9 cellular contexts compared by ENCODE assay signal in genomic region chr6:144305985-144306384, GRCh38. TPM values are rescaled to one million over a fixed set of nuclear protein-coding genes. Genes with fewer than 3 reads are reported as not detected.
DNase-seq lines count a peak whose midpoint lies in the region; ATAC-seq and TF ChIP-seq lines count a peak whose summit lies in the region.
"Had no signal": no experiment of that assay in that cellular context is flagged by ENCODE, and none has a peak within 500 bp of the region (broad histone marks: within the 10 kb centered on the region; RNA-seq: fewer than 3 reads in every experiment).

No MANE protein-coding gene starts in this region.

- TF ChIP-seq EP300 in transverse colon (IDR thresholded peaks at IDR 0.05; ENCODE audit: low read depth): no peak

- peak overlapping the region; percentile 4 for H3K4me3 Mint-ChIP-seq in activated CD4-positive, alpha-beta T cell treated with anti-CD3 and anti-CD28 coated beads for 36 hours

- 63 to 71% methylated on average over 3 of the region's 3 CpGs for WGBS in transverse colon (ENCODE audit: low coverage in 1 of 2), 2 donors

- intact Hi-C loops in activated CD4-positive, alpha-beta T cell treated with anti-CD3 and anti-CD28 coated beads for 36 hours (cut with DNase I, micrococcal nuclease): no loop called here
- intact Hi-C loops in transverse colon (cut with DNase I; ENCODE audit: low total_unique reads): no loop called here

- no peaks in the 10 kb centered on the region for H3K36me3 Mint-ChIP-seq in activated CD4-positive, alpha-beta T cell treated with anti-CD3 and anti-CD28 coated beads for 36 hours (ENCODE audit: low read depth)

- peak overlapping the region; percentile 68 for H3K27ac Mint-ChIP-seq in activated CD4-positive, alpha-beta T cell treated with anti-CD3 and anti-CD28 coated beads for 36 hours

- no peak for TF ChIP-seq CTCF in parathyroid adenoma (IDR thresholded peaks at IDR 0.05)
- TF ChIP-seq CTCF in transverse colon (IDR thresholded peaks at IDR 0.05): no peak

- H3K9ac ChIP-seq in parathyroid adenoma: no peak overlapping the region

- no peaks in the 10 kb centered on the region for H3K9me3 Mint-ChIP-seq in activated CD4-positive, alpha-beta T cell treated with anti-CD3 and anti-CD28 coated beads for 36 hours (ENCODE audit: low read depth)

- H3K4me1 Mint-ChIP-seq in activated CD4-positive, alpha-beta T cell treated with anti-CD3 and anti-CD28 coated beads for 36 hours: peaks cover 22% of the 10 kb centered on the region

- in situ Hi-C loops in transverse colon (cut with MboI; ENCODE audit: low pct_ligation_motif_present in 1 of 4, low pct_unique_long_range_greater_than_20kb in 1 of 4, low sequenced_read_pairs in 3 of 4): no loop called here

- H2AFZ ChIP-seq in parathyroid adenoma: peak overlapping the region; percentile 47

- peaks cover 63% of the 10 kb centered on the region for H3K79me2 ChIP-seq in parathyroid adenoma

- H3K27me3 ChIP-seq in parathyroid adenoma (ENCODE audit: control insufficient read depth, insufficient read depth, low read length) (no peaks in the 10 kb centered on the region), transverse colon (no peaks in the 10 kb centered on the region)

- H3K27ac ChIP-seq in parathyroid adenoma: peak overlapping the region; percentile 72
- H3K27ac ChIP-seq in transverse colon: no peak overlapping the region

- peak; percentile 77 for ATAC-seq in activated CD4-positive, alpha-beta T cell treated with anti-CD3 and anti-CD28 coated beads for 36 hours
- ATAC-seq in HG02870 (IDR thresholded peaks at IDR 0.05; ENCODE audit: unreplicated experiment): peak; percentile 90

- H3K4me3 ChIP-seq in parathyroid adenoma (ENCODE audit: low read depth, low read length): no peak overlapping the region
- H3K4me3 ChIP-seq in transverse colon: no peak overlapping the region

- POLR2A ChIA-PET in activated CD4-positive, alpha-beta T cell treated with anti-CD3 and anti-CD28 coated beads for 36 hours (lab: Charles Lee): no interaction called here

- DNase-seq in activated CD4-positive, alpha-beta T cell treated with anti-CD3 and anti-CD28 coated beads for 36 hours: peak; percentile 48
- DNase-seq in activated CD4-positive, alpha-beta T cell treated with anti-CD3 and anti-CD28 coated beads, Interleukin-2, amount 50 U/mL, for 1 hour: no peak
- DNase-seq in activated CD4-positive, alpha-beta T cell treated with anti-CD3 and anti-CD28 coated beads, Interleukin-2, amount 50 U/mL, for 48 hours: peak; percentile 11 to 16
- no peak for DNase-seq in erythroblast (lab: John Stamatoyannopoulos, UW)
- no peak for DNase-seq in stimulated activated CD4-positive, alpha-beta T cell treated with anti-CD3 and anti-CD28 coated beads, Interleukin-4, amount 100 ng/mL, for 4 hours
- DNase-seq in transverse colon: no peak
- DNase-seq: NCI-H1105 treated with DMSO at 0.1 percent for 48 hours had no signal

- no peaks in the 10 kb centered on the region for H3K36me3 ChIP-seq in parathyroid adenoma (ENCODE audit: control insufficient read depth, insufficient read depth, low read length)
- no peaks in the 10 kb centered on the region for H3K36me3 ChIP-seq in transverse colon

- peaks cover 15% of the 10 kb centered on the region for H3K4me1 ChIP-seq in parathyroid adenoma
- H3K4me1 ChIP-seq in transverse colon: peaks cover 0 to 5% (median 0%) of the 10 kb centered on the region in 4 donors

- H3K27me3 Mint-ChIP-seq in activated CD4-positive, alpha-beta T cell treated with anti-CD3 and anti-CD28 coated beads for 36 hours: peaks cover 18% of the 10 kb centered on the region

- no peaks in the 10 kb centered on the region for H3K9me3 ChIP-seq in parathyroid adenoma (ENCODE audit: control insufficient read depth, low read length)
- H3K9me3 ChIP-seq in transverse colon: no peaks in the 10 kb centered on the region

- no peak overlapping the region for H3K4me2 ChIP-seq in parathyroid adenoma (ENCODE audit: low read length)

- CTCF ChIA-PET in activated CD4-positive, alpha-beta T cell treated with anti-CD3 and anti-CD28 coated beads for 36 hours (lab: Charles Lee): interaction anchor here (0.8 kb wide), 1 partner anchor 176 kb away, joined by 3 read pairs; no protein-coding TSS in a partner anchor

- TF ChIP-seq POLR2A in erythroblast (IDR thresholded peaks at IDR 0.05; ENCODE audit: low read length): no peak
- no peak for TF ChIP-seq POLR2A in transverse colon (IDR thresholded peaks at IDR 0.05)

RNA-seq across cellular contexts. Expression of gene UTRN, which starts 20.9 kb away (rescaled TPM):
- total RNA-seq in activated CD4-positive, alpha-beta T cell treated with anti-CD3 and anti-CD28 coated beads for 36 hours: 10 to 100 TPM; 43.4 to 46.2 TPM
- 100 to 1,000 TPM in 1 of 4 donors, 10 to 100 TPM in 3; 42.3 to 134 (median 94.1) TPM for total RNA-seq in transverse colon

Comparison
In these comparisons a context has a peak if more than half of its experiments do, and no peak if none do; other contexts are left out.
1. DNase-seq: peak in activated CD4-positive, alpha-beta T cell treated with anti-CD3 and anti-CD28 coated beads for 36 hours (single experiment) and activated CD4-positive, alpha-beta T cell treated with anti-CD3 and anti-CD28 coated beads, Interleukin-2, amount 50 U/mL, for 48 hours (2 of 2); none in activated CD4-positive, alpha-beta T cell treated with anti-CD3 and anti-CD28 coated beads, Interleukin-2, amount 50 U/mL, for 1 hour (single experiment), erythroblast (0 of 2), stimulated activated CD4-positive, alpha-beta T cell treated with anti-CD3 and anti-CD28 coated beads, Interleukin-4, amount 100 ng/mL, for 4 hours (0 of 2) and transverse colon (single experiment).